In the genomic region with DNA sequence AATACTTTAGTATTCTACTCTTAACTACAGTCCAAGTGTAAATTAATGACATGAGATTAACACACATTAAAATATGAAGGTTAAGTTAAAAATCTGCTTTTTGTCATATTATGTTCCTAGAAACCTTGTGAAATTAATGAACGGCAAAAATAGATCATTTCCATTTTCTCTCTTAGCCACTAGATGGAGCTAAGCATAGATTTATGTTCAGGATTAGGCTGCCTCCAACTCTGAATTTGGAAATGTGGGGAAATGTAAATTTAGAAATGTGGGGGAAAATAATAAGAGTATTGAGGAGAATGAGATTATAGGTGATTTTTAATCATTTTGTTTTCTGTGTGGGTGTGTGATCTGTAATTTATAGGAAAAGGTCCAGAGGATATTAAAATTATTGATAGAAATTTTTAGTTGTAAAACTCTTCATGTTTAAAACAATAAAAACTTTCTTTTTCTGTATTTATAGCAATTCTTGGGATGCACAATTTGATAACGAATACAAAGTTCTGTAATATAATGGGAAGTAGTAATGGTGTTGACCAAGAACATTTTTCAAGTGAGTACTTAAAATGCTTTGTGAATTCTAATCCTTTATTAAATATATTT, we compare ENCODE assay signal across 1 cellular context.
TF ChIP-seq lines count a peak whose summit lies in the region.

No MANE protein-coding gene starts in this region.

TF ChIP-seq in H1, 55 proteins besides CTCF, POLR2A, EP300 and RAD21 (continued from another document):
- TF ChIP-seq EZH2 (IDR thresholded peaks at IDR 0.05; ENCODE audit: low read depth, low read length, severe bottlenecking) (no peak), KDM4A (IDR thresholded peaks at IDR 0.05; ENCODE audit: low read depth, low read length, severe bottlenecking) (no peak), CBX8 (IDR thresholded peaks at IDR 0.05; ENCODE audit: borderline replicate concordance, low read depth, low read length) (no peak)
TF ChIP-seq in H1: peak in this region for 0.
